2 cellular contexts compared by ENCODE assay signal in genomic region chr7:88806280-88807037, GRCh38.
TF ChIP-seq lines count a peak whose summit lies in the region.

No MANE protein-coding gene starts in this region.

TF ChIP-seq in liver, 16 proteins besides CTCF, POLR2A, EP300 and RAD21:
- TF ChIP-seq REST (IDR thresholded peaks at IDR 0.05) (no peak), NR2F2 (IDR thresholded peaks at IDR 0.05) (no peak), HNF4A (conservative IDR thresholded peaks at IDR 0.05) (peak; percentile 25 to 37), TAF1 (conservative IDR thresholded peaks at IDR 0.05) (no peak), FOXA1 (IDR thresholded peaks at IDR 0.05) (no peak), YY1 (IDR thresholded peaks at IDR 0.05) (no peak), JUND (IDR thresholded peaks at IDR 0.05) (peak; percentile 31 to 54), HNF4G (IDR thresholded peaks at IDR 0.05) (no peak), SP1 (IDR thresholded peaks at IDR 0.05) (peak; percentile 39), GABPA (IDR thresholded peaks at IDR 0.05 in 1 of 2, conservative IDR thresholded peaks at IDR 0.05 in 1 of 2) (no peak), ATF3 (IDR thresholded peaks at IDR 0.05) (peak; percentile 44), RXRA (IDR thresholded peaks at IDR 0.05) (peak in 1 of 2 donors; percentile 23), EGR1 (IDR thresholded peaks at IDR 0.05; ENCODE audit: low read depth in 2 of 2) (no peak), FOXA2 (IDR thresholded peaks at IDR 0.05) (no peak), ZBTB33 (IDR thresholded peaks at IDR 0.05) (no peak), MAX (IDR thresholded peaks at IDR 0.05) (no peak)

TF ChIP-seq in HepG2, 621 proteins besides CTCF, POLR2A, EP300 and RAD21 (continued from another document):
- TF ChIP-seq ZBTB40 (IDR thresholded peaks at IDR 0.05) (no peak), ZBTB40 (CRISPR knock-in tag; IDR thresholded peaks at IDR 0.05) (no peak), TERF1 (CRISPR knock-in tag; IDR thresholded peaks at IDR 0.05) (no peak), ZNF17 (CRISPR knock-in tag; IDR thresholded peaks at IDR 0.05) (no peak), ZNF225 (CRISPR knock-in tag; IDR thresholded peaks at IDR 0.05) (no peak), TBP (CRISPR knock-in tag; IDR thresholded peaks at IDR 0.05) (no peak), ZNF773 (CRISPR knock-in tag; IDR thresholded peaks at IDR 0.05; ENCODE audit: borderline replicate concordance) (no peak), ZBTB14 (CRISPR knock-in tag; IDR thresholded peaks at IDR 0.05) (no peak), ZNF547 (CRISPR knock-in tag; IDR thresholded peaks at IDR 0.05) (no peak), ZBTB33 (CRISPR knock-in tag; IDR thresholded peaks at IDR 0.05) (no peak), THRA (CRISPR knock-in tag; IDR thresholded peaks at IDR 0.05; ENCODE audit: borderline replicate concordance) (no peak), MTA1 (CRISPR knock-in tag; IDR thresholded peaks at IDR 0.05; ENCODE audit: borderline replicate concordance) (no peak), MTA3 (CRISPR knock-in tag; IDR thresholded peaks at IDR 0.05) (no peak), ZUFSP (CRISPR knock-in tag; IDR thresholded peaks at IDR 0.05; ENCODE audit: borderline replicate concordance) (no peak), TCF7L2 (IDR thresholded peaks at IDR 0.05; ENCODE audit: low read depth, low read length) (no peak)
